8 cellular contexts compared by ENCODE assay signal in genomic region chr10:101141622-101142532, GRCh38. TPM values are rescaled to one million over a fixed set of nuclear protein-coding genes. Genes with fewer than 3 reads are reported as not detected.
DNase-seq lines count a peak whose midpoint lies in the region; ATAC-seq, FAIRE-seq and TF ChIP-seq lines count a peak whose summit lies in the region.

No MANE protein-coding gene starts in this region.

- peak; percentile 91 to 92 for TF ChIP-seq RAD21 in A549 (conservative IDR thresholded peaks at IDR 0.05 in 1 of 2, IDR thresholded peaks at IDR 0.05 in 1 of 2)

- no peaks in the 10 kb centered on the region for H3K36me3 ChIP-seq in RWPE2 (ENCODE audit: low read depth)

- peak; percentile 28 for FAIRE-seq in A549 (lab: Jason Lieb, UNC)

- TF ChIP-seq CTCF in A549 (IDR thresholded peaks at IDR 0.05) (peak; percentile 94), RWPE2 (IDR thresholded peaks at IDR 0.05; ENCODE audit: poor library complexity, severe bottlenecking) (peak; percentile 96)

- H3K4me3 ChIP-seq in A549 (no peak overlapping the region), RWPE2 (ENCODE audit: severe bottlenecking) (no peak overlapping the region)

- H3K9me3 Mint-ChIP-seq in activated T-helper 17 cell treated with anti-CD3 and anti-CD28 coated beads, Interleukin-2, amount 50 U/mL, for 72 hours, result no peaks in the 10 kb centered on the region

- H3K27ac Mint-ChIP-seq in activated T-helper 17 cell treated with anti-CD3 and anti-CD28 coated beads, Interleukin-2, amount 50 U/mL, for 72 hours, result no peak overlapping the region

- no peak for TF ChIP-seq POLR2A in A549 (IDR thresholded peaks at IDR 0.05; ENCODE audit: low read length)

- H3K27ac ChIP-seq in A549 (peak overlapping the region; percentile 53 to 83), RWPE2 (ENCODE audit: poor library complexity, severe bottlenecking) (no peak overlapping the region)

- no peaks in the 10 kb centered on the region for H3K9me3 ChIP-seq in A549
- H3K9me3 ChIP-seq in RWPE2 (ENCODE audit: severe bottlenecking), result no peaks in the 10 kb centered on the region

- CTCF ChIA-PET in A549 (lab: Yijun Ruan, JAX), result interaction anchor here (0.6 to 19.4 kb wide), 75 partner anchors 9 to 546 kb away, joined by 3 to 463 read pairs (median 6); partner anchors contain the start of genes KAZALD1, LZTS2, PDZD7 and SFXN3

- POLR2A ChIA-PET in A549 (lab: Yijun Ruan, JAX), result interaction anchor here (0.6 to 1.5 kb wide), 8 partner anchors 46 to 973 kb away, joined by 3 to 10 read pairs (median 4); no protein-coding TSS in a partner anchor

- no peak overlapping the region for H3K4me3 Mint-ChIP-seq in activated T-helper 17 cell treated with anti-CD3 and anti-CD28 coated beads, Interleukin-2, amount 50 U/mL, for 72 hours

- peaks cover 59% of the 10 kb centered on the region for H3K27me3 Mint-ChIP-seq in activated T-helper 17 cell treated with anti-CD3 and anti-CD28 coated beads, Interleukin-2, amount 50 U/mL, for 72 hours

- peak; percentile 82 to 94 for DNase-seq in A549 (ENCODE audit: low read depth in 1 of 2, low spot score in 1 of 2)
- peak; percentile 65 for DNase-seq in LHCN-M2 (ENCODE audit: low read depth)
- DNase-seq in RWPE2 (ENCODE audit: low spot score), result peak; percentile 70
- peak; percentile 64 for DNase-seq in fibroblast of the conjunctiva (ENCODE audit: low read depth)
- peak in 53 of 56 donors; percentile 7 to 86 (median 51) for DNase-seq in nucleus accumbens (lab: John Stamatoyannopoulos, UW)
- peak; percentile 91 for DNase-seq in superior temporal gyrus (ENCODE audit: extremely low spot score)

- H3K4me2 ChIP-seq in A549, result peak overlapping the region; percentile 47

- WGBS in A549 (ENCODE audit: missing lambda C conversion rate), result 18% methylated on average over 20 of the region's 21 CpGs

- H3K4me1 ChIP-seq in A549 (0 out of 3 replicates have a peak, but pooled peaks cover 3% of the 10 kb centered on the region), RWPE2 (ENCODE audit: insufficient read depth, poor library complexity, severe bottlenecking) (no peaks in the 10 kb centered on the region)

- H3K36me3 Mint-ChIP-seq in activated T-helper 17 cell treated with anti-CD3 and anti-CD28 coated beads, Interleukin-2, amount 50 U/mL, for 72 hours (ENCODE audit: low read depth), result no peaks in the 10 kb centered on the region

- TF ChIP-seq EP300 in A549 (IDR thresholded peaks at IDR 0.05), result no peak

- peaks cover 5% of the 10 kb centered on the region for H3K4me1 Mint-ChIP-seq in activated T-helper 17 cell treated with anti-CD3 and anti-CD28 coated beads, Interleukin-2, amount 50 U/mL, for 72 hours

- H3K27me3 ChIP-seq in RWPE2 (ENCODE audit: insufficient read depth, poor library complexity, severe bottlenecking), result peaks cover 95% of the 10 kb centered on the region

- peak; percentile 87 to 96 for ATAC-seq in A549
- peak; percentile 78 for ATAC-seq in GM18498 (IDR thresholded peaks at IDR 0.05; ENCODE audit: unreplicated experiment)
- ATAC-seq in RWPE2 (ENCODE audit: low read depth), result peak; percentile 80
- peak; percentile 91 for ATAC-seq in activated T-helper 17 cell treated with anti-CD3 and anti-CD28 coated beads, Interleukin-2, amount 50 U/mL, for 72 hours (replicated peaks)

TF ChIP-seq in A549, 52 proteins besides CTCF, POLR2A, EP300 and RAD21:
- TF ChIP-seq RARB (CRISPR knock-in tag; IDR thresholded peaks at IDR 0.05), result no peak
- no peak for TF ChIP-seq EHF (CRISPR knock-in tag; IDR thresholded peaks at IDR 0.05)
- TF ChIP-seq JUN (IDR thresholded peaks at IDR 0.05), result no peak
- TF ChIP-seq ZSCAN20 (CRISPR knock-in tag; IDR thresholded peaks at IDR 0.05), result no peak
- no peak for TF ChIP-seq MYC (IDR thresholded peaks at IDR 0.05; ENCODE audit: borderline replicate concordance, low read length)
- TF ChIP-seq REST (IDR thresholded peaks at IDR 0.05), result no peak
- no peak for TF ChIP-seq FOSL2 (IDR thresholded peaks at IDR 0.05)
- no peak for TF ChIP-seq FOSL2 (CRISPR knock-in tag; IDR thresholded peaks at IDR 0.05)
- no peak for TF ChIP-seq GATA3 (IDR thresholded peaks at IDR 0.05; ENCODE audit: borderline replicate concordance)
- TF ChIP-seq MAZ (IDR thresholded peaks at IDR 0.05; ENCODE audit: borderline replicate concordance, low read depth, low read length), result no peak
- TF ChIP-seq HOXB13 (CRISPR knock-in tag; IDR thresholded peaks at IDR 0.05; ENCODE audit: low read depth), result no peak
- peak; percentile 85 for TF ChIP-seq SMC3 (IDR thresholded peaks at IDR 0.05)
- TF ChIP-seq NFE2L2 (conservative IDR thresholded peaks at IDR 0.05; ENCODE audit: low read length), result 0 out of 2 replicates have a peak, but pooled peaks have one; percentile 17

RNA-seq across cellular contexts. Expression of gene TLX1, which starts 10.8 kb away (rescaled TPM):
- polyA plus RNA-seq in A549 (2011; rRNA removed) (0.06 and 0.09 TPM in 2 replicates), A549 (2017; fragmentation: RNase III; extraction: RNeasy Plus Mini Kit Qiagen cat#74134 plus additional on column Dnase treatment) (not detected in 3 replicates)
- polyA plus RNA-seq in A549 (2012; cell fraction: cytosol; rRNA removed), result 0.04 and 0.06 TPM in 2 replicates
- 0.04 TPM in 2 replicates for polyA plus RNA-seq in A549 (2012; cell fraction: nucleus; rRNA removed)
- polyA minus RNA-seq in A549 (2011; rRNA and poly(A)+ RNA removed), result 0.25 TPM in 1 of 2 replicates, not detected in the other
- total RNA-seq in LHCN-M2 (2014; rRNA removed), result not detected in 2 replicates
- polyA plus RNA-seq in LHCN-M2 (2012), result not detected
- total RNA-seq in activated T-helper 17 cell treated with anti-CD3 and anti-CD28 coated beads, Interleukin-2, amount 50 U/mL, for 72 hours, result not detected
